Comparison of ENCODE assay signal across 21 cellular contexts in the genomic region with DNA sequence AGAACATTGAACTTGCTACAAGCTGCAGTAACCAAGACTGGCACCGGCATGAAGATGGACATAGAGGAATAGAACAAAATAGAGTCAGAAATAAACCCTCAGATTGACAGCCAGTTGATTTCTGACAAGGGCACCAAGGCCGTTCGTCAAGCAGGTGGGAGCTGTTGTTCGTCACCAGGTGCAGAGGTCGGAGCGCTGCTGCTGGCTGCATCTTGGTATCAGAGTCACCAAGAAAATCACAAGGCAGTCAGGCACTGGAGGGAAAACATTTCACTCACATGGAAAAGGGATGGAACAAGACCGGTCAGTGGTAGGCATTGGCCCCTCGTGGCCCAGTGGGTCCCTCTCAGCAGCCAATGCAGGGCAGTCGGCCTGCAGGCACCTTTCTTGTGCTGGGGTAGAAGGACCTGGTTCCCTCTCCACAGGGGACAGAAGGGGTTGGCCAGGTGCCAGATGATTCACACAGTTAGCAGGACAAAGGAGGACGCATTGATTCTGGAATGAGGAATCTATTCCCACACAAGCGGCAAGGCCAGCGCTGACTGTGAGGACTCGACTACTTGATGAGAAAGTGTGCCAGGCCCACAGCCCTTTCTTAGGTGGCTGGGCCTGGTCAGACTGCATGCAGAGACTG.
A peak's percentile ranks its signal among the peaks of the same experiment; 100 is the strongest.
DNase-seq lines count a peak whose midpoint lies in the region; ATAC-seq, FAIRE-seq and TF ChIP-seq lines count a peak whose summit lies in the region.
"Had no signal": no experiment of that assay in that cellular context is flagged by ENCODE, and none has a peak within 500 bp of the region (broad histone marks: within the 10 kb centered on the region; RNA-seq: fewer than 3 reads in every experiment).

No MANE protein-coding gene starts in this region.

- H3K23ac ChIP-seq in H1 (ENCODE audit: insufficient read length): no peak overlapping the region

- TF ChIP-seq EP300 in H1 (IDR thresholded peaks at IDR 0.05; ENCODE audit: borderline replicate concordance in 1 of 2, low read depth in 2 of 2, low read length in 2 of 2): no peak

- no peak overlapping the region for H4K8ac ChIP-seq in H1 (ENCODE audit: extremely low read depth, insufficient read depth, low read length)

- H3K27ac ChIP-seq in H1 (ENCODE audit: low read depth, low read length) (no peak overlapping the region), upper lobe of right lung (no peak overlapping the region)
- H3K27ac ChIP-seq: gastroesophageal sphincter had no signal

- ATAC-seq in Right ventricle myocardium superior (ENCODE audit: poor library complexity) (no peak), left ventricle myocardium superior (no peak), upper lobe of right lung (no peak), GM18873 (IDR thresholded peaks at IDR 0.05; ENCODE audit: low FRiP score, unreplicated experiment) (no peak)
- ATAC-seq: activated CD8-positive, alpha-beta T cell treated with anti-CD3 and anti-CD28 coated beads for 36 hours; gastroesophageal sphincter; HepG2 had no signal

- H4K5ac ChIP-seq in H1 (ENCODE audit: insufficient read length, low read depth, low read length): no peak overlapping the region

- H3K4ac ChIP-seq in H1 (replicated peaks; ENCODE audit: insufficient read length, low read depth, low read length): no peak overlapping the region

- H3K56ac ChIP-seq in H1 (replicated peaks; ENCODE audit: insufficient read length, low read depth, low read length): no peak overlapping the region

- no peaks in the 10 kb centered on the region for H3K79me2 ChIP-seq in H1 (ENCODE audit: control insufficient read depth in 1 of 2, insufficient read depth in 2 of 2, low read length in 2 of 2)

- POLR2A ChIA-PET in H1 (lab: Charles Lee; ENCODE audit: partially characterized antibody): no interaction called here

- H2AK5ac ChIP-seq in H1 (ENCODE audit: low read depth, low read length): no peak overlapping the region

- H3K27me3 ChIP-seq in H1 (replicated peaks in 1 of 4; ENCODE audit: control insufficient read depth in 3 of 4, extremely low read depth in 1 of 4, insufficient read depth in 3 of 4, low read length in 3 of 4) (peaks cover 0 to 9% (median 2%) of the 10 kb centered on the region in 4 experiments; a peak in 2 of 7 replicates), upper lobe of right lung (peaks cover 9% of the 10 kb centered on the region)

- no peak for TF ChIP-seq POLR2A in H1 (IDR thresholded peaks at IDR 0.05; ENCODE audit: control extremely low read depth in 1 of 2, low read depth in 2 of 2, low read length in 2 of 2)

- H3K4me1 ChIP-seq in H1 (replicated peaks in 1 of 4; ENCODE audit: control insufficient read depth in 3 of 4, insufficient read depth in 4 of 4, low read length in 3 of 4) (peaks cover 4 to 13% (median 7%) of the 10 kb centered on the region in 4 experiments), upper lobe of right lung (peaks cover 9% of the 10 kb centered on the region)

- no peak for TF ChIP-seq RAD21 in H1 (IDR thresholded peaks at IDR 0.05 in 1 of 2, conservative IDR thresholded peaks at IDR 0.05 in 1 of 2; ENCODE audit: low read depth in 2 of 2, low read length in 2 of 2)

- no peak for FAIRE-seq in H1 (lab: Jason Lieb, UNC)
- FAIRE-seq: bronchial epithelial cell, endometrium, HepG2, keratinocyte, TTC549 had no signal

- H3K36me3 ChIP-seq in H1 (ENCODE audit: control insufficient read depth in 2 of 4, insufficient read depth in 4 of 4, low read length in 3 of 4): no peaks in the 10 kb centered on the region
- no peaks in the 10 kb centered on the region for H3K36me3 ChIP-seq in upper lobe of right lung
- H3K36me3 ChIP-seq: gastroesophageal sphincter had no signal

- 0 out of 2 replicates have a peak overlapping the region, but pooled peaks have one; percentile 61 for H2BK20ac ChIP-seq in H1 (ENCODE audit: low read length)

- H4K91ac ChIP-seq in H1 (replicated peaks; ENCODE audit: insufficient read length, low read length): no peak overlapping the region

- CTCF ChIA-PET in H1 (lab: Charles Lee; ENCODE audit: partially characterized antibody): interaction anchor here (0.8 to 1.7 kb wide), 9 partner anchors 8 to 44 kb away, joined by 3 to 7 read pairs (median 4); no protein-coding TSS in a partner anchor

- H3K9ac ChIP-seq in H1 (replicated peaks in 1 of 4; ENCODE audit: extremely low read depth in 1 of 4, low read depth in 3 of 4, low read length in 3 of 4): no peak overlapping the region

- no peaks in the 10 kb centered on the region for H3K9me3 ChIP-seq in H1 (ENCODE audit: insufficient read depth in 2 of 2, low read depth in 1 of 2, low read length in 1 of 2)
- H3K9me3 ChIP-seq in upper lobe of right lung: no peaks in the 10 kb centered on the region

- H2BK12ac ChIP-seq in H1 (ENCODE audit: low read depth, low read length): no peak overlapping the region

- no peak overlapping the region for H2AFZ ChIP-seq in H1 (ENCODE audit: low read length)

- no peaks in the 10 kb centered on the region for H4K20me1 ChIP-seq in H1 (replicated peaks in 1 of 2; ENCODE audit: control insufficient read depth in 1 of 2, insufficient read depth in 2 of 2, low read length in 2 of 2)

- H3K18ac ChIP-seq in H1 (ENCODE audit: extremely low read depth, low read length): no peak overlapping the region

- H2BK120ac ChIP-seq in H1 (replicated peaks; ENCODE audit: low read depth, low read length): no peak overlapping the region

- TF ChIP-seq CTCF in H1 (IDR thresholded peaks at IDR 0.05; ENCODE audit: control extremely low read depth in 1 of 3, insufficient read depth in 1 of 3, low read depth in 1 of 3, low read length in 3 of 3): no peak
- TF ChIP-seq CTCF in upper lobe of right lung (IDR thresholded peaks at IDR 0.05): no peak

- DNase-seq in Right ventricle myocardium superior: peak; percentile 23
- no peak for DNase-seq in left ventricle myocardium superior
- DNase-seq in NCI-H345 (lab: John Stamatoyannopoulos, UW): peak; percentile 84
- DNase-seq in H1 (ENCODE audit: low read depth in 1 of 2, low spot score in 2 of 2): peak in 1 of 2 experiments; percentile 68
- peak; percentile 53 for DNase-seq in upper lobe of right lung
- DNase-seq in stimulated activated naive CD4-positive, alpha-beta T cell (lab: John Stamatoyannopoulos, UW): no peak
- no peak for DNase-seq in cortex of kidney (lab: John Stamatoyannopoulos, UW)
- DNase-seq: activated CD8-positive, alpha-beta T cell treated with anti-CD3 and anti-CD28 coated beads for 36 hours; DMS153; NCI-H1105 treated with DMSO at 0.1 percent for 48 hours; NCI-H526; SIG-M5; stimulated activated CD4-positive, alpha-beta T cell treated with anti-CD3 and anti-CD28 coated beads, Interleukin-2, amount 100 ng/mL, for 24 hours; stimulated activated CD8-positive, alpha-beta memory T cell treated with anti-CD3 and anti-CD28 coated beads, Interleukin-4, amount 100 ng/mL, for 48 hours had no signal

- no peak overlapping the region for H3K4me2 ChIP-seq in H1 (ENCODE audit: insufficient read depth in 1 of 2, low read depth in 2 of 2, low read length in 2 of 2)

- no peak overlapping the region for H2BK15ac ChIP-seq in H1 (ENCODE audit: low read length)

- intact Hi-C loops in Right ventricle myocardium superior (cut with DNase I) (no loop called here), left ventricle myocardium superior (cut with micrococcal nuclease) (no loop called here), upper lobe of right lung (cut with DNase I) (no loop called here)

- peaks cover 2% of the 10 kb centered on the region; the same call in 1 of the 2 replicates for H3K79me1 ChIP-seq in H1 (ENCODE audit: low read depth, low read length)

- H3K14ac ChIP-seq in H1 (ENCODE audit: insufficient read length): no peak overlapping the region

- no peaks in the 10 kb centered on the region for H3K23me2 ChIP-seq in H1 (ENCODE audit: low read depth, low read length)

- H2BK5ac ChIP-seq in H1 (ENCODE audit: low read depth, low read length): no peak overlapping the region

- no peak overlapping the region for H3K4me3 ChIP-seq in H1 (ENCODE audit: extremely low read depth in 1 of 4, insufficient read depth in 2 of 4, low read depth in 3 of 4, low read length in 4 of 4)
- H3K4me3 ChIP-seq in upper lobe of right lung: no peak overlapping the region
- H3K4me3 ChIP-seq: gastroesophageal sphincter had no signal

- WGBS in H1 (ENCODE audit: extremely low coverage in 1 of 2, insufficient coverage in 1 of 2, insufficient read length in 1 of 2, insufficient replicate concordance in 2 of 2, low coverage in 1 of 2, low lambda C conversion rate in 2 of 2, missing lambda C conversion rate in 1 of 2), 2 experiments: 79% methylated on average over 13 of the region's 13 CpGs; no CpG with 5 or more reads in 1 of the 2 experiments

TF ChIP-seq in H1, 55 proteins besides CTCF, POLR2A, EP300 and RAD21:
- no peak for TF ChIP-seq PHF8 (conservative IDR thresholded peaks at IDR 0.05; ENCODE audit: low read depth, low read length)
- TF ChIP-seq TBP (IDR thresholded peaks at IDR 0.05; ENCODE audit: low read depth, low read length): no peak
- TF ChIP-seq, protein P1, sequence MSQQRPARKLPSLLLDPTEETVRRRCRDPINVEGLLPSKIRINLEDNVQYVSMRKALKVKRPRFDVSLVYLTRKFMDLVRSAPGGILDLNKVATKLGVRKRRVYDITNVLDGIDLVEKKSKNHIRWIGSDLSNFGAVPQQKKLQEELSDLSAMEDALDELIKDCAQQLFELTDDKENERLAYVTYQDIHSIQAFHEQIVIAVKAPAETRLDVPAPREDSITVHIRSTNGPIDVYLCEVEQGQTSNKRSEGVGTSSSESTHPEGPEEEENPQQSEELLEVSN (IDR thresholded peaks at IDR 0.05): no peak
- TF ChIP-seq JUND (IDR thresholded peaks at IDR 0.05; ENCODE audit: low read length): 0 out of 2 replicates have a peak, but pooled peaks have one; percentile 31
- TF ChIP-seq TCF12 (IDR thresholded peaks at IDR 0.05; ENCODE audit: low read depth, low read length): peak; percentile 65; the same call in 1 of the 2 replicates
- TF ChIP-seq NANOG (IDR thresholded peaks at IDR 0.05; ENCODE audit: insufficient read depth, low read depth, low read length, poor library complexity, severe bottlenecking): peak; percentile 45
- TF ChIP-seq NRF1 (IDR thresholded peaks at IDR 0.05; ENCODE audit: low read depth, low read length): no peak
- TF ChIP-seq POU5F1 (IDR thresholded peaks at IDR 0.05; ENCODE audit: low read depth, low read length): no peak

Comparison
In these comparisons a context has a peak if more than half of its experiments do, and no peak if none do; other contexts are left out.
1. DNase-seq: peak in Right ventricle myocardium superior (single experiment), NCI-H345 (single experiment) and upper lobe of right lung (single experiment); none in left ventricle myocardium superior (single experiment), stimulated activated naive CD4-positive, alpha-beta T cell (0 of 6) and cortex of kidney (single experiment).